In genomic region chrX:150731795-150732194, GRCh38 we compare ENCODE assay signal across 10 cellular contexts. TPM values are rescaled to one million over a fixed set of nuclear protein-coding genes. Genes with fewer than 3 reads are reported as not detected.
A peak's percentile ranks its signal among the peaks of the same experiment; 100 is the strongest.
DNase-seq lines count a peak whose midpoint lies in the region; ATAC-seq and TF ChIP-seq lines count a peak whose summit lies in the region.
"Had no signal": no experiment of that assay in that cellular context is flagged by ENCODE, and none has a peak within 500 bp of the region (broad histone marks: within the 10 kb centered on the region; RNA-seq: fewer than 3 reads in every experiment).

No MANE protein-coding gene starts in this region.

- H3K4me1 ChIP-seq in ACC112 (ENCODE audit: control insufficient read depth, insufficient read depth, low read length, unreplicated experiment): peaks cover 23% of the 10 kb centered on the region

- ATAC-seq in GM21360 (IDR thresholded peaks at IDR 0.05; ENCODE audit: unreplicated experiment) (no peak), GM18520 (IDR thresholded peaks at IDR 0.05; ENCODE audit: unreplicated experiment) (no peak)

- no peak overlapping the region for H2AFZ ChIP-seq in ACC112 (ENCODE audit: low read length, unreplicated experiment)

- H3K4me3 ChIP-seq in ACC112 (ENCODE audit: low read depth, low read length) (no peak overlapping the region), HL-60 (replicated peaks; ENCODE audit: insufficient read depth, low read length) (no peak overlapping the region)
- H3K4me3 ChIP-seq: cardiac muscle cell had no signal

- H3K27me3 ChIP-seq in ACC112 (ENCODE audit: insufficient read depth, low read length) (no peaks in the 10 kb centered on the region), HL-60 (ENCODE audit: insufficient read depth, poor library complexity, severe bottlenecking) (no peaks in the 10 kb centered on the region)
- H3K27me3 ChIP-seq: cardiac muscle cell had no signal

- peak; percentile 34 to 52 for DNase-seq in HL-60 (ENCODE audit: low read depth in 1 of 2, low spot score in 1 of 2)
- peak; percentile 60 for DNase-seq in activated naive CD4-positive, alpha-beta T cell treated with anti-CD3 and anti-CD28 coated beads, Interleukin-2, amount 50 U/mL, for 16 hours
- peak; percentile 92 for DNase-seq in myocyte (ENCODE audit: low read depth)
- DNase-seq in activated gamma-delta T cell (lab: John Stamatoyannopoulos, UW): no peak
- no peak for DNase-seq in globus pallidus (ENCODE audit: low spot score)
- DNase-seq: immature natural killer cell had no signal

- peaks cover 16% of the 10 kb centered on the region; the same call in 1 of the 2 replicates for H3K36me3 ChIP-seq in ACC112 (ENCODE audit: insufficient read depth, low read length)
- H3K36me3 ChIP-seq: cardiac muscle cell had no signal

- H3K79me2 ChIP-seq in ACC112 (ENCODE audit: control insufficient read depth, insufficient read depth, low read length, unreplicated experiment): no peaks in the 10 kb centered on the region

- H3K27ac ChIP-seq in ACC112 (ENCODE audit: low read depth, low read length): peak overlapping the region; percentile 95
- no peak overlapping the region for H3K27ac ChIP-seq in HL-60 (replicated peaks)
- H3K27ac ChIP-seq: cardiac muscle cell had no signal

- no peak for TF ChIP-seq CTCF in HL-60 (IDR thresholded peaks at IDR 0.05; ENCODE audit: insufficient read depth, low read length)

RNA-seq across cellular contexts. Expression of gene MTMR1, which starts 38.6 kb away (rescaled TPM):
- total RNA-seq in myocyte: 42.3 and 64.4 TPM in 2 replicates
- 12.6 TPM for polyA plus RNA-seq in myocyte (2012)

Comparison
In these comparisons a context has a peak if more than half of its experiments do, and no peak if none do; other contexts are left out.
1. DNase-seq: peak in HL-60 (2 of 2), activated naive CD4-positive, alpha-beta T cell treated with anti-CD3 and anti-CD28 coated beads, Interleukin-2, amount 50 U/mL, for 16 hours (single experiment) and myocyte (single experiment); none in activated gamma-delta T cell (single experiment) and globus pallidus (single experiment).